Comparison of ENCODE assay signal across 8 cellular contexts in the genomic region with DNA sequence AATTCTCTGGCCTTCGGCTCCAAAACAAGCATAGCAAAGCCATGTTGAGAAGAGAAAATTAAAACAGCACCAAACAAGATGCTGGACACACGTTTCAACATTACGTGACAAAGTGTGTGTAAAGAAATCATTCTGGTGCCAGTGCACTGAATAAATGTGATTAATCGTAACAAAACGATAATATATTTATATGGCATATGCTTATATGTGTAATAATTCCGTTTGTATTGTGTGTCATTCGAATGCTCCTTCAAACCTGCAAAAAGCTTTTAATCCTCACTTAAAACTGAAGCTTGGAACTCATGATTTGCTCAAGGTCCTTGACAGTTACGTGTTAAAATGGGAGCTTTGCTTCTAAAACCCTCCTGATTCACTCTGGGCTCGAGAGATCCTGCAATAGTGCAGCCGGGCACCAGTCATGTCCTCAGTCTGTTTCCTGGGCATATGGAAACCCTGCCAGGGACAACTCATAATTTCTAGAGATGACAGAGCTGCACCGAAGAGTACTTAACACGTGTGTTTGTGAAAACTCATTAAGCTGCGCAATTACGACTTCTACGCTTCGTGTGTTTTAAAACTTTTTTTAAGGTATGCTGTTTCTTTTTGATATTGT. TPM values are rescaled to one million over a fixed set of nuclear protein-coding genes. Genes with fewer than 3 reads are reported as not detected.
DNase-seq lines count a peak whose midpoint lies in the region; ATAC-seq and TF ChIP-seq lines count a peak whose summit lies in the region.

No MANE protein-coding gene starts in this region.

- H3K9ac ChIP-seq in liver (ENCODE audit: low read depth in 1 of 2, low read length in 2 of 2), result peak overlapping the region in 1 of 2 donors; percentile 66

- peaks cover 0 to 15% (median 10%) of the 10 kb centered on the region in 4 donors for H3K36me3 ChIP-seq in liver (ENCODE audit: control insufficient read depth in 4 of 4, insufficient read depth in 3 of 4, low read depth in 1 of 4, low read length in 3 of 4)

- peaks cover 3% of the 10 kb centered on the region for H3K9me3 Mint-ChIP-seq in activated naive CD8-positive, alpha-beta T cell treated with anti-CD3 and anti-CD28 coated beads for 36 hours

- peak overlapping the region; percentile 98 for H3K4me3 Mint-ChIP-seq in activated naive CD8-positive, alpha-beta T cell treated with anti-CD3 and anti-CD28 coated beads for 36 hours

- TF ChIP-seq CTCF in 22Rv1 (IDR thresholded peaks at IDR 0.05), result peak; percentile 39
- TF ChIP-seq CTCF in GM12864 (IDR thresholded peaks at IDR 0.05; ENCODE audit: low read depth, low read length, missing control alignments), result no peak
- no peak for TF ChIP-seq CTCF in liver (IDR thresholded peaks at IDR 0.05; ENCODE audit: low read depth, low read length, missing input control)

- no peaks in the 10 kb centered on the region for H3K27me3 Mint-ChIP-seq in activated naive CD8-positive, alpha-beta T cell treated with anti-CD3 and anti-CD28 coated beads for 36 hours

- TF ChIP-seq RAD21 in liver (IDR thresholded peaks at IDR 0.05), result no peak

- peaks cover 36% of the 10 kb centered on the region for H3K4me1 Mint-ChIP-seq in activated naive CD8-positive, alpha-beta T cell treated with anti-CD3 and anti-CD28 coated beads for 36 hours

- DNase-seq in GM12864 (ENCODE audit: low read depth), result no peak
- DNase-seq in activated naive CD8-positive, alpha-beta T cell treated with anti-CD3 and anti-CD28 coated beads for 36 hours, result no peak
- no peak for DNase-seq in KBM-7
- no peak for DNase-seq in RPMI8226
- no peak for DNase-seq in CD1c-positive myeloid dendritic cell (ENCODE audit: extremely low spot score)

- H3K9me3 ChIP-seq in liver (ENCODE audit: control insufficient read depth in 4 of 4, low read length in 3 of 4), result no peaks in the 10 kb centered on the region

- peaks cover 40% of the 10 kb centered on the region for H3K36me3 Mint-ChIP-seq in activated naive CD8-positive, alpha-beta T cell treated with anti-CD3 and anti-CD28 coated beads for 36 hours

- H3K27me3 ChIP-seq in liver (ENCODE audit: control insufficient read depth in 4 of 4, insufficient read depth in 4 of 4, low read length in 3 of 4), result no peaks in the 10 kb centered on the region

- 35% methylated on average over 16 of the region's 16 CpGs for WGBS in liver

- no peak for ATAC-seq in HG03097 (IDR thresholded peaks at IDR 0.05; ENCODE audit: low FRiP score, unreplicated experiment)

- H3K27ac Mint-ChIP-seq in activated naive CD8-positive, alpha-beta T cell treated with anti-CD3 and anti-CD28 coated beads for 36 hours, result no peak overlapping the region

- in situ Hi-C loops in KBM-7 (cut with MboI; ENCODE audit: low pct_unique_long_range_greater_than_20kb, low sequenced_read_pairs), result no loop called here

- H3K27ac ChIP-seq in 22Rv1 (peak overlapping the region; percentile 74), liver (ENCODE audit: low read depth in 1 of 2, low read length in 2 of 2) (peak overlapping the region in 1 of 2 donors; percentile 32)

- H3K4me3 ChIP-seq in GM12864 (ENCODE audit: low read depth, low read length), result peak overlapping the region; percentile 35; the same call in 1 of the 2 replicates
- peak overlapping the region; percentile 43 to 61 (median 60) for H3K4me3 ChIP-seq in liver (ENCODE audit: low read depth in 1 of 3, low read length in 3 of 3)

- H3K4me1 ChIP-seq in liver (ENCODE audit: control insufficient read depth in 4 of 4, insufficient read depth in 4 of 4, low read length in 3 of 4), result peaks cover 12 to 47% (median 38%) of the 10 kb centered on the region in 4 donors

TF ChIP-seq in liver, 16 proteins besides CTCF, POLR2A, EP300 and RAD21:
- TF ChIP-seq, protein P1, sequence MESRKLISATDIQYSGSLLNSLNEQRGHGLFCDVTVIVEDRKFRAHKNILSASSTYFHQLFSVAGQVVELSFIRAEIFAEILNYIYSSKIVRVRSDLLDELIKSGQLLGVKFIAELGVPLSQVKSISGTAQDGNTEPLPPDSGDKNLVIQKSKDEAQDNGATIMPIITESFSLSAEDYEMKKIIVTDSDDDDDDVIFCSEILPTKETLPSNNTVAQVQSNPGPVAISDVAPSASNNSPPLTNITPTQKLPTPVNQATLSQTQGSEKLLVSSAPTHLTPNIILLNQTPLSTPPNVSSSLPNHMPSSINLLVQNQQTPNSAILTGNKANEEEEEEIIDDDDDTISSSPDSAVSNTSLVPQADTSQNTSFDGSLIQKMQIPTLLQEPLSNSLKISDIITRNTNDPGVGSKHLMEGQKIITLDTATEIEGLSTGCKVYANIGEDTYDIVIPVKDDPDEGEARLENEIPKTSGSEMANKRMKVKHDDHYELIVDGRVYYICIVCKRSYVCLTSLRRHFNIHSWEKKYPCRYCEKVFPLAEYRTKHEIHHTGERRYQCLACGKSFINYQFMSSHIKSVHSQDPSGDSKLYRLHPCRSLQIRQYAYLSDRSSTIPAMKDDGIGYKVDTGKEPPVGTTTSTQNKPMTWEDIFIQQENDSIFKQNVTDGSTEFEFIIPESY (IDR thresholded peaks at IDR 0.05), result peak; percentile 1
- no peak for TF ChIP-seq GABPA (IDR thresholded peaks at IDR 0.05 in 1 of 2, conservative IDR thresholded peaks at IDR 0.05 in 1 of 2)

RNA-seq across cellular contexts. Expression of a gene that starts 0.7 kb away (rescaled TPM):
- total RNA-seq in activated naive CD8-positive, alpha-beta T cell treated with anti-CD3 and anti-CD28 coated beads for 36 hours, result 10 to 100 TPM; 70.6 to 71.6 TPM
- total RNA-seq in liver, result 10 to 100 TPM; 65.3 to 67.1 TPM
- 10 to 100 TPM; 16.4 to 20.5 TPM for polyA plus RNA-seq in liver

RNA-seq across cellular contexts. Expression of a gene that starts 30.2 kb away (rescaled TPM):
- total RNA-seq in activated naive CD8-positive, alpha-beta T cell treated with anti-CD3 and anti-CD28 coated beads for 36 hours, result 10 to 100 TPM; 22.7 to 24.1 TPM
- total RNA-seq in liver, result 1 to 10 TPM; 7.5 to 9.6 TPM
- polyA plus RNA-seq in liver, result 10 to 100 TPM in 1 of 2 donors, 1 to 10 TPM in 1; 3.8 to 12.7 TPM

RNA-seq across cellular contexts. Expression of a gene that starts 39.9 kb away (rescaled TPM):
- total RNA-seq in activated naive CD8-positive, alpha-beta T cell treated with anti-CD3 and anti-CD28 coated beads for 36 hours, result 10 to 100 TPM; 59.4 to 61.2 TPM
- total RNA-seq in liver, result 10 to 100 TPM; 12.0 to 12.4 TPM
- polyA plus RNA-seq in liver, result 1 to 10 TPM; 7.5 to 7.7 TPM

RNA-seq across cellular contexts. Expression of a gene that starts 44.8 kb away (rescaled TPM):
- 10 to 100 TPM; 75.0 to 83.4 TPM for total RNA-seq in activated naive CD8-positive, alpha-beta T cell treated with anti-CD3 and anti-CD28 coated beads for 36 hours
- 1 to 10 TPM; 1.3 to 1.5 TPM for total RNA-seq in liver
- under 1 TPM; 0.76 to 0.91 TPM for polyA plus RNA-seq in liver

RNA-seq across cellular contexts. Expression of a gene that starts 59.8 kb away (rescaled TPM):
- total RNA-seq in activated naive CD8-positive, alpha-beta T cell treated with anti-CD3 and anti-CD28 coated beads for 36 hours, result not detected
- total RNA-seq in liver, result 10 to 100 TPM in 1 of 2 donors, 1 to 10 TPM in 1; 9.9 to 68.5 TPM
- 100 to 1,000 TPM; 116 to 134 TPM for polyA plus RNA-seq in liver

Comparison
In these comparisons a context has a peak if more than half of its experiments do, and no peak if none do; other contexts are left out.
1. RNA of a gene that starts 39.9 kb away (total RNA-seq): 59.4 to 61.2 TPM in activated naive CD8-positive, alpha-beta T cell treated with anti-CD3 and anti-CD28 coated beads for 36 hours; 12.0 to 12.4 TPM in liver; every median in the first group is over 4 times any median in the second.